ENCODE assay signal across 9 cellular contexts in the genomic region with DNA sequence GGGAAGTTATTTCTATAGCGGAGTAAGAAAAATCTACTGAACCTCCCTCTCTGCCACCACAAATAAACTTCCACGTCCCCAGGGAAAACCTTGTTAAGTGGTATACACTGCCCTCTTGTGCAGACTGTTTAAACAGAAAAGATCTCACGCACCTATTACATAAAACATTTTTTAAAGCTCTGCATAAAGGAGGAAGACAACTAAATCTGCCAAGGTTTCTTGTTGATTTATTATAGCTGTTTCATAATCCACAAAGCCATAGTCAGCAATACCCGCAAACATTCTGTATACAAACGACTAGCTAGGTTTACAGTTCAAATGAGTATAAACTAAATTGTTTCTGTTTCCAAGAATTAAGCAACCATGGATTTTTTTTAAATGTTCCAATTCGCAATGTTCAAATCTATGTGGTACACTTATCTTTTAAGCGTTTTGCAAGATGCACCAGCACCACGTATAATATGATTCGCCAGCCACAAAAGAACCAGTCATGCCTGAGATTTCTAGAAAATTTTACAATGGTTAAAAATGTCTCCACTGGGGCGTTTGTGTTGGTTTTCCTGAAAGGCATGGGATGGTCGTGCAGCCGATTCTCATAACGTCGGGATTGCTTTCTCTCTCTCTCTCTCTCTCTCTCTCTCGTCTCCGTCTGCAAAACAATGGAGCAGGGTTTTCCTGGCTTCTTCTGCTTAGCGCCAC.
DNase-seq lines count a peak whose midpoint lies in the region; ATAC-seq and TF ChIP-seq lines count a peak whose summit lies in the region.
"Had no signal": no experiment of that assay in that cellular context is flagged by ENCODE, and none has a peak within 500 bp of the region (broad histone marks: within the 10 kb centered on the region; RNA-seq: fewer than 3 reads in every experiment).

No MANE protein-coding gene starts in this region.

- RAD21 ChIA-PET in HCT116 (lab: Charles Lee; ENCODE audit: low non-redundant PET in 1 of 2, low total read pairs in 2 of 2, uncharacterized antibody in 2 of 2, unreplicated experiment in 2 of 2): interaction anchor here in 1 of 2 experiments (0.7 kb wide), 1 partner anchor 431 kb away, joined by 3 read pairs; no protein-coding TSS in a partner anchor

- H3K36me3 ChIP-seq in HCT116 (ENCODE audit: control insufficient read depth in 1 of 2, insufficient read depth in 2 of 2, low read length in 2 of 2) (no peaks in the 10 kb centered on the region), skeletal muscle satellite cell (ENCODE audit: insufficient read depth, low read length) (no peaks in the 10 kb centered on the region)

- H2AFZ ChIP-seq in HCT116 (ENCODE audit: low read depth, low read length, poor library complexity, severe bottlenecking): no peak overlapping the region

- POLR2A ChIA-PET in HCT116 (lab: Charles Lee): no interaction called here

- no peak overlapping the region for H3K4me3 ChIP-seq in HCT116 (replicated peaks in 1 of 2; ENCODE audit: low read depth in 1 of 2, low read length in 2 of 2)
- H3K4me3 ChIP-seq in skeletal muscle satellite cell (ENCODE audit: low read length): peak overlapping the region; percentile 59
- H3K4me3 ChIP-seq: K562 had no signal

- TF ChIP-seq CTCF in HCT116 (IDR thresholded peaks at IDR 0.05 in 2 of 3, conservative IDR thresholded peaks at IDR 0.05 in 1 of 3; ENCODE audit: borderline replicate concordance in 1 of 3, insufficient read depth in 1 of 3, low read depth in 2 of 3, low read length in 2 of 3): peak in 2 of 3 experiments; percentile 29 to 40; a peak in 2 of 6 replicates

- ATAC-seq in HCT116 (peak; percentile 53; the same call in 1 of the 2 replicates), GM18498 (IDR thresholded peaks at IDR 0.05; ENCODE audit: unreplicated experiment) (no peak), GM18520 (IDR thresholded peaks at IDR 0.05; ENCODE audit: unreplicated experiment) (no peak)

- no peak for TF ChIP-seq POLR2A in HCT116 (IDR thresholded peaks at IDR 0.05; ENCODE audit: borderline replicate concordance, extremely low read depth, insufficient read depth, insufficient read length)

- no peak overlapping the region for H3K9ac ChIP-seq in HCT116 (ENCODE audit: low read length)
- H3K9ac ChIP-seq in skeletal muscle satellite cell (ENCODE audit: low read depth, low read length): peak overlapping the region; percentile 55

- H3K9me3 ChIP-seq in HCT116 (ENCODE audit: control insufficient read depth in 1 of 2, insufficient read depth in 1 of 2, low read depth in 1 of 2, low read length in 2 of 2) (no peaks in the 10 kb centered on the region), skeletal muscle satellite cell (replicated peaks; ENCODE audit: low read length) (no peaks in the 10 kb centered on the region)

- H3K79me2 ChIP-seq in HCT116 (ENCODE audit: insufficient read depth, low read length): no peaks in the 10 kb centered on the region

- intact Hi-C loops in HCT116 (cut with micrococcal nuclease): loop anchor here (1.0 to 5.0 kb wide), 3 partner anchors 302 to 514 kb away; no protein-coding TSS in a partner anchor

- H3K27me3 ChIP-seq in HCT116 (ENCODE audit: insufficient read depth, low read length) (no peaks in the 10 kb centered on the region), skeletal muscle satellite cell (ENCODE audit: control insufficient read depth, insufficient read depth, low read length) (no peaks in the 10 kb centered on the region)

- DNase-seq in HCT116 (ENCODE audit: low read depth, low spot score) (peak; percentile 7), OCI-M1 (lab: John Stamatoyannopoulos, UW) (peak; percentile 44), fibroblast of peridontal ligament (ENCODE audit: extremely low read depth) (peak; percentile 92), COR-L47 (lab: John Stamatoyannopoulos, UW) (no peak), NCI-H774 (lab: John Stamatoyannopoulos, UW) (no peak)

- CTCF ChIA-PET in HCT116 (lab: Charles Lee): interaction anchor here (0.8 to 1.4 kb wide), 4 partner anchors 37 to 673 kb away, joined by 3 to 10 read pairs (median 4); no protein-coding TSS in a partner anchor

- TF ChIP-seq RAD21 in HCT116 (IDR thresholded peaks at IDR 0.05; ENCODE audit: low read depth): peak; percentile 69

- H4K20me1 ChIP-seq in HCT116 (ENCODE audit: insufficient read depth): no peaks in the 10 kb centered on the region

- no peaks in the 10 kb centered on the region for H3K4me1 ChIP-seq in HCT116 (ENCODE audit: control insufficient read depth in 1 of 2, insufficient read depth in 2 of 2, low read length in 2 of 2)
- peaks cover 4% of the 10 kb centered on the region for H3K4me1 ChIP-seq in skeletal muscle satellite cell (ENCODE audit: control insufficient read depth, insufficient read depth, low read length)

- H3K4me2 ChIP-seq in HCT116 (ENCODE audit: low read length): no peak overlapping the region
- H3K4me2 ChIP-seq in skeletal muscle satellite cell (ENCODE audit: low read length): peak overlapping the region; percentile 78

- BruUV-seq in HCT116 (replicated peaks; lab: Mats Ljungman, UMichigan): no TSS peak

- no peaks in the 10 kb centered on the region for H3K9me2 ChIP-seq in HCT116 (ENCODE audit: insufficient read depth)

- no peak overlapping the region for H3K27ac ChIP-seq in HCT116 (ENCODE audit: low read depth, low read length)

TF ChIP-seq in HCT116, 20 proteins besides CTCF, POLR2A, EP300 and RAD21:
- TF ChIP-seq TCF7L2 (IDR thresholded peaks at IDR 0.05; ENCODE audit: borderline replicate concordance, extremely low read depth, insufficient read depth, insufficient read length): no peak
- TF ChIP-seq SIN3A (IDR thresholded peaks at IDR 0.05; ENCODE audit: low read depth): no peak
- TF ChIP-seq FOSL1 (IDR thresholded peaks at IDR 0.05; ENCODE audit: low read depth): no peak
- TF ChIP-seq, protein P1, sequence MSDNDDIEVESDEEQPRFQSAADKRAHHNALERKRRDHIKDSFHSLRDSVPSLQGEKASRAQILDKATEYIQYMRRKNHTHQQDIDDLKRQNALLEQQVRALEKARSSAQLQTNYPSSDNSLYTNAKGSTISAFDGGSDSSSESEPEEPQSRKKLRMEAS (IDR thresholded peaks at IDR 0.05): no peak
- no peak for TF ChIP-seq EGR1 (IDR thresholded peaks at IDR 0.05; ENCODE audit: low read depth)
- no peak for TF ChIP-seq JUND (IDR thresholded peaks at IDR 0.05)
- TF ChIP-seq ZFX (IDR thresholded peaks at IDR 0.05): no peak
- no peak for TF ChIP-seq YY1 (IDR thresholded peaks at IDR 0.05; ENCODE audit: extremely low read depth, insufficient replicate concordance, low read depth, low read length)
- TF ChIP-seq POLR2AphosphoS5 (IDR thresholded peaks at IDR 0.05; ENCODE audit: low read depth, low read length): no peak
- TF ChIP-seq, protein P2, sequence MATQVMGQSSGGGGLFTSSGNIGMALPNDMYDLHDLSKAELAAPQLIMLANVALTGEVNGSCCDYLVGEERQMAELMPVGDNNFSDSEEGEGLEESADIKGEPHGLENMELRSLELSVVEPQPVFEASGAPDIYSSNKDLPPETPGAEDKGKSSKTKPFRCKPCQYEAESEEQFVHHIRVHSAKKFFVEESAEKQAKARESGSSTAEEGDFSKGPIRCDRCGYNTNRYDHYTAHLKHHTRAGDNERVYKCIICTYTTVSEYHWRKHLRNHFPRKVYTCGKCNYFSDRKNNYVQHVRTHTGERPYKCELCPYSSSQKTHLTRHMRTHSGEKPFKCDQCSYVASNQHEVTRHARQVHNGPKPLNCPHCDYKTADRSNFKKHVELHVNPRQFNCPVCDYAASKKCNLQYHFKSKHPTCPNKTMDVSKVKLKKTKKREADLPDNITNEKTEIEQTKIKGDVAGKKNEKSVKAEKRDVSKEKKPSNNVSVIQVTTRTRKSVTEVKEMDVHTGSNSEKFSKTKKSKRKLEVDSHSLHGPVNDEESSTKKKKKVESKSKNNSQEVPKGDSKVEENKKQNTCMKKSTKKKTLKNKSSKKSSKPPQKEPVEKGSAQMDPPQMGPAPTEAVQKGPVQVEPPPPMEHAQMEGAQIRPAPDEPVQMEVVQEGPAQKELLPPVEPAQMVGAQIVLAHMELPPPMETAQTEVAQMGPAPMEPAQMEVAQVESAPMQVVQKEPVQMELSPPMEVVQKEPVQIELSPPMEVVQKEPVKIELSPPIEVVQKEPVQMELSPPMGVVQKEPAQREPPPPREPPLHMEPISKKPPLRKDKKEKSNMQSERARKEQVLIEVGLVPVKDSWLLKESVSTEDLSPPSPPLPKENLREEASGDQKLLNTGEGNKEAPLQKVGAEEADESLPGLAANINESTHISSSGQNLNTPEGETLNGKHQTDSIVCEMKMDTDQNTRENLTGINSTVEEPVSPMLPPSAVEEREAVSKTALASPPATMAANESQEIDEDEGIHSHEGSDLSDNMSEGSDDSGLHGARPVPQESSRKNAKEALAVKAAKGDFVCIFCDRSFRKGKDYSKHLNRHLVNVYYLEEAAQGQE (IDR thresholded peaks at IDR 0.05; ENCODE audit: low read depth): no peak
- TF ChIP-seq, protein P3, sequence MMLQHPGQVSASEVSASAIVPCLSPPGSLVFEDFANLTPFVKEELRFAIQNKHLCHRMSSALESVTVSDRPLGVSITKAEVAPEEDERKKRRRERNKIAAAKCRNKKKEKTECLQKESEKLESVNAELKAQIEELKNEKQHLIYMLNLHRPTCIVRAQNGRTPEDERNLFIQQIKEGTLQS (IDR thresholded peaks at IDR 0.05): no peak
- TF ChIP-seq ELF1 (IDR thresholded peaks at IDR 0.05; ENCODE audit: borderline replicate concordance, low read depth): no peak
- no peak for TF ChIP-seq CBX3 (IDR thresholded peaks at IDR 0.05; ENCODE audit: low read depth)
- no peak for TF ChIP-seq ZNF274 (IDR thresholded peaks at IDR 0.05; ENCODE audit: low read depth, low read length)
- TF ChIP-seq SP1 (IDR thresholded peaks at IDR 0.05; ENCODE audit: low read depth): no peak
- no peak for TF ChIP-seq CEBPB (IDR thresholded peaks at IDR 0.05; ENCODE audit: low read depth)

Comparison
In these comparisons a context has a peak if more than half of its experiments do, and no peak if none do; other contexts are left out.
1. DNase-seq: peak in HCT116 (single experiment), OCI-M1 (single experiment) and fibroblast of peridontal ligament (single experiment); none in COR-L47 (single experiment) and NCI-H774 (single experiment).